ENCODE assay signal across 1 cellular context in the genomic region with DNA sequence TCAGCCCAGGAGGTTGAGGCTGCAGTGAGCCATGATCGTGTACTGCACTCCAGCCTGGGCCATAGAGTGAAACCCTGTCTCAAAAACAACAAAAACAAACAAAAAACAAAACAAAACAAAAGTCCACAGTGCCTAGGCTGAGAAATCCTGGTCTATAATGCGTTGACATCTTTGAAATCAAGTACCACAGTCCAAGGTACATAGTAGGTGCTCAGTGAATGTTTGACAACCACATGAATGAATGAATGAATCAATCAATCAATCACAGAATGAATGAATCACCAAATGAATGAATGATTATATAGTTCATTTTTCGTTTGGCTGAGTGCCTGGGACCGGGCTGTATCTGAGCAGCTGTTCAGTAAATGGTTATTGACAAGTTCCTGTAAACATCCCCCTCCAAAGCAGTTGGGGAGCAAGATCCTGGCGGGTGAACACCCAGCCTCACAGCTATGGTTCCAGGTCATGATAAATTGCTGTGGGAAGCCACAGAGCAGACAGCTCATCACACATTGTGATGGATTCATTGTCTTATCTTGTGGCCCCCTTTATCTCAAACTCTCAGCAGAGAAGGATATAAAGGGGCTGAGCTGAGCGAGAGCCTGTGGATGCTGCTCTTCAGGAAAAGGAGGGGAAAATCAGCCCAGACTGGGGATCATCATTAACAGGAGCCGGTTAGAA.
TF ChIP-seq lines count a peak whose summit lies in the region.

No MANE protein-coding gene starts in this region.

TF ChIP-seq in K562, 482 proteins besides CTCF, POLR2A, EP300 and RAD21 (continued from another document and continues in another):
- TF ChIP-seq, protein P1, sequence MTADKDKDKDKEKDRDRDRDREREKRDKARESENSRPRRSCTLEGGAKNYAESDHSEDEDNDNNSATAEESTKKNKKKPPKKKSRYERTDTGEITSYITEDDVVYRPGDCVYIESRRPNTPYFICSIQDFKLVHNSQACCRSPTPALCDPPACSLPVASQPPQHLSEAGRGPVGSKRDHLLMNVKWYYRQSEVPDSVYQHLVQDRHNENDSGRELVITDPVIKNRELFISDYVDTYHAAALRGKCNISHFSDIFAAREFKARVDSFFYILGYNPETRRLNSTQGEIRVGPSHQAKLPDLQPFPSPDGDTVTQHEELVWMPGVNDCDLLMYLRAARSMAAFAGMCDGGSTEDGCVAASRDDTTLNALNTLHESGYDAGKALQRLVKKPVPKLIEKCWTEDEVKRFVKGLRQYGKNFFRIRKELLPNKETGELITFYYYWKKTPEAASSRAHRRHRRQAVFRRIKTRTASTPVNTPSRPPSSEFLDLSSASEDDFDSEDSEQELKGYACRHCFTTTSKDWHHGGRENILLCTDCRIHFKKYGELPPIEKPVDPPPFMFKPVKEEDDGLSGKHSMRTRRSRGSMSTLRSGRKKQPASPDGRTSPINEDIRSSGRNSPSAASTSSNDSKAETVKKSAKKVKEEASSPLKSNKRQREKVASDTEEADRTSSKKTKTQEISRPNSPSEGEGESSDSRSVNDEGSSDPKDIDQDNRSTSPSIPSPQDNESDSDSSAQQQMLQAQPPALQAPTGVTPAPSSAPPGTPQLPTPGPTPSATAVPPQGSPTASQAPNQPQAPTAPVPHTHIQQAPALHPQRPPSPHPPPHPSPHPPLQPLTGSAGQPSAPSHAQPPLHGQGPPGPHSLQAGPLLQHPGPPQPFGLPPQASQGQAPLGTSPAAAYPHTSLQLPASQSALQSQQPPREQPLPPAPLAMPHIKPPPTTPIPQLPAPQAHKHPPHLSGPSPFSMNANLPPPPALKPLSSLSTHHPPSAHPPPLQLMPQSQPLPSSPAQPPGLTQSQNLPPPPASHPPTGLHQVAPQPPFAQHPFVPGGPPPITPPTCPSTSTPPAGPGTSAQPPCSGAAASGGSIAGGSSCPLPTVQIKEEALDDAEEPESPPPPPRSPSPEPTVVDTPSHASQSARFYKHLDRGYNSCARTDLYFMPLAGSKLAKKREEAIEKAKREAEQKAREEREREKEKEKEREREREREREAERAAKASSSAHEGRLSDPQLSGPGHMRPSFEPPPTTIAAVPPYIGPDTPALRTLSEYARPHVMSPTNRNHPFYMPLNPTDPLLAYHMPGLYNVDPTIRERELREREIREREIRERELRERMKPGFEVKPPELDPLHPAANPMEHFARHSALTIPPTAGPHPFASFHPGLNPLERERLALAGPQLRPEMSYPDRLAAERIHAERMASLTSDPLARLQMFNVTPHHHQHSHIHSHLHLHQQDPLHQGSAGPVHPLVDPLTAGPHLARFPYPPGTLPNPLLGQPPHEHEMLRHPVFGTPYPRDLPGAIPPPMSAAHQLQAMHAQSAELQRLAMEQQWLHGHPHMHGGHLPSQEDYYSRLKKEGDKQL (CRISPR knock-in tag; IDR thresholded peaks at IDR 0.05; ENCODE audit: borderline replicate concordance): no peak
- TF ChIP-seq E2F3 (CRISPR knock-in tag; IDR thresholded peaks at IDR 0.05) (no peak), PYGO2 (tag; IDR thresholded peaks at IDR 0.05) (no peak), ZNF165 (CRISPR knock-in tag; IDR thresholded peaks at IDR 0.05; ENCODE audit: borderline replicate concordance) (no peak), CHD4 (IDR thresholded peaks at IDR 0.05; ENCODE audit: insufficient read depth, insufficient replicate concordance, low read depth, low read length, poor library complexity, severe bottlenecking) (no peak), ZNF717 (CRISPR knock-in tag; IDR thresholded peaks at IDR 0.05) (no peak), ZNF263 (CRISPR knock-in tag; IDR thresholded peaks at IDR 0.05; ENCODE audit: borderline replicate concordance) (peak; percentile 29; the same call in 1 of the 2 replicates), ZBED1 (IDR thresholded peaks at IDR 0.05) (no peak), PHTF2 (CRISPR knock-in tag; IDR thresholded peaks at IDR 0.05) (no peak), SAP30 (IDR thresholded peaks at IDR 0.05; ENCODE audit: borderline replicate concordance, insufficient read depth, low read depth, low read length, poor library complexity, severe bottlenecking) (no peak), ZNF184 (CRISPR knock-in tag; IDR thresholded peaks at IDR 0.05) (no peak), ZFP1 (CRISPR knock-in tag; IDR thresholded peaks at IDR 0.05) (no peak), CREBBP (IDR thresholded peaks at IDR 0.05; ENCODE audit: low read depth, low read length) (no peak), ZNF408 (CRISPR knock-in tag; IDR thresholded peaks at IDR 0.05; ENCODE audit: low read depth) (no peak), CC2D1A (IDR thresholded peaks at IDR 0.05) (no peak), PCBP2 (IDR thresholded peaks at IDR 0.05; ENCODE audit: low read depth, low read length, poor library complexity, severe bottlenecking) (no peak), ZNF134 (CRISPR knock-in tag; conservative IDR thresholded peaks at IDR 0.05) (no peak), YY1 (IDR thresholded peaks at IDR 0.05; ENCODE audit: borderline replicate concordance in 1 of 3, control insufficient read depth in 1 of 3, extremely low read depth in 1 of 3, insufficient read depth in 3 of 3, insufficient read length in 1 of 3, insufficient replicate concordance in 2 of 3, low read depth in 1 of 3, low read length in 2 of 3) (no peak), MCM3 (IDR thresholded peaks at IDR 0.05) (no peak), SLC30A9 (CRISPR knock-in tag; IDR thresholded peaks at IDR 0.05) (no peak), SMARCA5 (IDR thresholded peaks at IDR 0.05) (peak; percentile 67), NR3C1 (CRISPR knock-in tag; IDR thresholded peaks at IDR 0.05) (no peak), ZNF57 (CRISPR knock-in tag; IDR thresholded peaks at IDR 0.05) (no peak), ZNF431 (CRISPR knock-in tag; IDR thresholded peaks at IDR 0.05) (no peak), MCM7 (IDR thresholded peaks at IDR 0.05) (no peak), SREBF1 (IDR thresholded peaks at IDR 0.05; ENCODE audit: borderline replicate concordance, low read depth, low read length) (no peak), CXXC5 (CRISPR knock-in tag; IDR thresholded peaks at IDR 0.05) (peak; percentile 16; the same call in 1 of the 2 replicates), CREM (IDR thresholded peaks at IDR 0.05; ENCODE audit: low read depth) (peak; percentile 69), HDAC1 (IDR thresholded peaks at IDR 0.05) (no peak; a peak in 2 of 4 replicates), SMAD3 (CRISPR knock-in tag; conservative IDR thresholded peaks at IDR 0.05) (0 out of 2 replicates have a peak, but pooled peaks have one; percentile 52), MTF1 (CRISPR knock-in tag; IDR thresholded peaks at IDR 0.05; ENCODE audit: borderline replicate concordance) (no peak), POLR2AphosphoS5 (IDR thresholded peaks at IDR 0.05; ENCODE audit: control insufficient read depth, insufficient read depth, low read depth, low read length) (peak; percentile 75; the same call in 1 of the 2 replicates), ZNF232 (CRISPR knock-in tag; IDR thresholded peaks at IDR 0.05) (no peak), ZNF253 (CRISPR knock-in tag; conservative IDR thresholded peaks at IDR 0.05) (no peak), ZNF584 (CRISPR knock-in tag; IDR thresholded peaks at IDR 0.05; ENCODE audit: low read depth) (no peak)
- TF ChIP-seq, protein P2, sequence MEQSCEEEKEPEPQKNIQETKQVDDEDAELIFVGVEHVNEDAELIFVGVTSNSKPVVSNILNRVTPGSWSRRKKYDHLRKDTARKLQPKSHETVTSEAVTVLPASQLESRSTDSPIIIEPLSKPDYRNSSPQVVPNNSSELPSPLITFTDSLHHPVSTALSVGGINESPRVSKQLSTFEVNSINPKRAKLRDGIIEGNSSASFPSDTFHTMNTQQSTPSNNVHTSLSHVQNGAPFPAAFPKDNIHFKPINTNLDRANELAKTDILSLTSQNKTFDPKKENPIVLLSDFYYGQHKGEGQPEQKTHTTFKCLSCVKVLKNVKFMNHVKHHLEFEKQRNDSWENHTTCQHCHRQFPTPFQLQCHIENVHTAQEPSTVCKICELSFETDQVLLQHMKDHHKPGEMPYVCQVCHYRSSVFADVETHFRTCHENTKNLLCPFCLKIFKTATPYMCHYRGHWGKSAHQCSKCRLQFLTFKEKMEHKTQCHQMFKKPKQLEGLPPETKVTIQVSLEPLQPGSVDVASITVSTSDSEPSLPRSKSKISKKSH (CRISPR knock-in tag; IDR thresholded peaks at IDR 0.05): no peak
- TF ChIP-seq, protein P3, sequence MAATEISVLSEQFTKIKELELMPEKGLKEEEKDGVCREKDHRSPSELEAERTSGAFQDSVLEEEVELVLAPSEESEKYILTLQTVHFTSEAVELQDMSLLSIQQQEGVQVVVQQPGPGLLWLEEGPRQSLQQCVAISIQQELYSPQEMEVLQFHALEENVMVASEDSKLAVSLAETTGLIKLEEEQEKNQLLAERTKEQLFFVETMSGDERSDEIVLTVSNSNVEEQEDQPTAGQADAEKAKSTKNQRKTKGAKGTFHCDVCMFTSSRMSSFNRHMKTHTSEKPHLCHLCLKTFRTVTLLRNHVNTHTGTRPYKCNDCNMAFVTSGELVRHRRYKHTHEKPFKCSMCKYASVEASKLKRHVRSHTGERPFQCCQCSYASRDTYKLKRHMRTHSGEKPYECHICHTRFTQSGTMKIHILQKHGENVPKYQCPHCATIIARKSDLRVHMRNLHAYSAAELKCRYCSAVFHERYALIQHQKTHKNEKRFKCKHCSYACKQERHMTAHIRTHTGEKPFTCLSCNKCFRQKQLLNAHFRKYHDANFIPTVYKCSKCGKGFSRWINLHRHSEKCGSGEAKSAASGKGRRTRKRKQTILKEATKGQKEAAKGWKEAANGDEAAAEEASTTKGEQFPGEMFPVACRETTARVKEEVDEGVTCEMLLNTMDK (IDR thresholded peaks at IDR 0.05; ENCODE audit: borderline replicate concordance, insufficient read depth, low read depth, low read length, poor library complexity, severe bottlenecking): no peak
- TF ChIP-seq, protein P4, sequence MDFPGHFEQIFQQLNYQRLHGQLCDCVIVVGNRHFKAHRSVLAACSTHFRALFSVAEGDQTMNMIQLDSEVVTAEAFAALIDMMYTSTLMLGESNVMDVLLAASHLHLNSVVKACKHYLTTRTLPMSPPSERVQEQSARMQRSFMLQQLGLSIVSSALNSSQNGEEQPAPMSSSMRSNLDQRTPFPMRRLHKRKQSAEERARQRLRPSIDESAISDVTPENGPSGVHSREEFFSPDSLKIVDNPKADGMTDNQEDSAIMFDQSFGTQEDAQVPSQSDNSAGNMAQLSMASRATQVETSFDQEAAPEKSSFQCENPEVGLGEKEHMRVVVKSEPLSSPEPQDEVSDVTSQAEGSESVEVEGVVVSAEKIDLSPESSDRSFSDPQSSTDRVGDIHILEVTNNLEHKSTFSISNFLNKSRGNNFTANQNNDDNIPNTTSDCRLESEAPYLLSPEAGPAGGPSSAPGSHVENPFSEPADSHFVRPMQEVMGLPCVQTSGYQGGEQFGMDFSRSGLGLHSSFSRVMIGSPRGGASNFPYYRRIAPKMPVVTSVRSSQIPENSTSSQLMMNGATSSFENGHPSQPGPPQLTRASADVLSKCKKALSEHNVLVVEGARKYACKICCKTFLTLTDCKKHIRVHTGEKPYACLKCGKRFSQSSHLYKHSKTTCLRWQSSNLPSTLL (IDR thresholded peaks at IDR 0.05): no peak
- TF ChIP-seq, protein P5, sequence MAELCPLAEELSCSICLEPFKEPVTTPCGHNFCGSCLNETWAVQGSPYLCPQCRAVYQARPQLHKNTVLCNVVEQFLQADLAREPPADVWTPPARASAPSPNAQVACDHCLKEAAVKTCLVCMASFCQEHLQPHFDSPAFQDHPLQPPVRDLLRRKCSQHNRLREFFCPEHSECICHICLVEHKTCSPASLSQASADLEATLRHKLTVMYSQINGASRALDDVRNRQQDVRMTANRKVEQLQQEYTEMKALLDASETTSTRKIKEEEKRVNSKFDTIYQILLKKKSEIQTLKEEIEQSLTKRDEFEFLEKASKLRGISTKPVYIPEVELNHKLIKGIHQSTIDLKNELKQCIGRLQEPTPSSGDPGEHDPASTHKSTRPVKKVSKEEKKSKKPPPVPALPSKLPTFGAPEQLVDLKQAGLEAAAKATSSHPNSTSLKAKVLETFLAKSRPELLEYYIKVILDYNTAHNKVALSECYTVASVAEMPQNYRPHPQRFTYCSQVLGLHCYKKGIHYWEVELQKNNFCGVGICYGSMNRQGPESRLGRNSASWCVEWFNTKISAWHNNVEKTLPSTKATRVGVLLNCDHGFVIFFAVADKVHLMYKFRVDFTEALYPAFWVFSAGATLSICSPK (IDR thresholded peaks at IDR 0.05; ENCODE audit: borderline replicate concordance): no peak
- TF ChIP-seq, protein P6, sequence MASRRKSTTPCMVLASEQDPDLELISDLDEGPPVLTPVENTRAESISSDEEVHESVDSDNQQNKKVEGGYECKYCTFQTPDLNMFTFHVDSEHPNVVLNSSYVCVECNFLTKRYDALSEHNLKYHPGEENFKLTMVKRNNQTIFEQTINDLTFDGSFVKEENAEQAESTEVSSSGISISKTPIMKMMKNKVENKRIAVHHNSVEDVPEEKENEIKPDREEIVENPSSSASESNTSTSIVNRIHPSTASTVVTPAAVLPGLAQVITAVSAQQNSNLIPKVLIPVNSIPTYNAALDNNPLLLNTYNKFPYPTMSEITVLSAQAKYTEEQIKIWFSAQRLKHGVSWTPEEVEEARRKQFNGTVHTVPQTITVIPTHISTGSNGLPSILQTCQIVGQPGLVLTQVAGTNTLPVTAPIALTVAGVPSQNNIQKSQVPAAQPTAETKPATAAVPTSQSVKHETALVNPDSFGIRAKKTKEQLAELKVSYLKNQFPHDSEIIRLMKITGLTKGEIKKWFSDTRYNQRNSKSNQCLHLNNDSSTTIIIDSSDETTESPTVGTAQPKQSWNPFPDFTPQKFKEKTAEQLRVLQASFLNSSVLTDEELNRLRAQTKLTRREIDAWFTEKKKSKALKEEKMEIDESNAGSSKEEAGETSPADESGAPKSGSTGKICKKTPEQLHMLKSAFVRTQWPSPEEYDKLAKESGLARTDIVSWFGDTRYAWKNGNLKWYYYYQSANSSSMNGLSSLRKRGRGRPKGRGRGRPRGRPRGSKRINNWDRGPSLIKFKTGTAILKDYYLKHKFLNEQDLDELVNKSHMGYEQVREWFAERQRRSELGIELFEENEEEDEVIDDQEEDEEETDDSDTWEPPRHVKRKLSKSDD (conservative IDR thresholded peaks at IDR 0.05; ENCODE audit: low read length): no peak
- TF ChIP-seq, protein P7, sequence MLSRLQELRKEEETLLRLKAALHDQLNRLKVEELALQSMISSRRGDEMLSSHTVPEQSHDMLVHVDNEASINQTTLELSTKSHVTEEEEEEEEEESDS (CRISPR knock-in tag; IDR thresholded peaks at IDR 0.05): no peak
- TF ChIP-seq, protein P8, sequence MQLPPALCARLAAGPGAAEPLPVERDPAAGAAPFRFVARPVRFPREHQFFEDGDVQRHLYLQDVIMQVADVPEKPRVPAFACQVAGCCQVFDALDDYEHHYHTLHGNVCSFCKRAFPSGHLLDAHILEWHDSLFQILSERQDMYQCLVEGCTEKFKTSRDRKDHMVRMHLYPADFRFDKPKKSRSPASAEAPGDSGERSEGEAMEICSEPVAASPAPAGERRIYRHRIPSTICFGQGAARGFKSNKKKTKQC (CRISPR knock-in tag; IDR thresholded peaks at IDR 0.05): no peak
- TF ChIP-seq, protein P9, sequence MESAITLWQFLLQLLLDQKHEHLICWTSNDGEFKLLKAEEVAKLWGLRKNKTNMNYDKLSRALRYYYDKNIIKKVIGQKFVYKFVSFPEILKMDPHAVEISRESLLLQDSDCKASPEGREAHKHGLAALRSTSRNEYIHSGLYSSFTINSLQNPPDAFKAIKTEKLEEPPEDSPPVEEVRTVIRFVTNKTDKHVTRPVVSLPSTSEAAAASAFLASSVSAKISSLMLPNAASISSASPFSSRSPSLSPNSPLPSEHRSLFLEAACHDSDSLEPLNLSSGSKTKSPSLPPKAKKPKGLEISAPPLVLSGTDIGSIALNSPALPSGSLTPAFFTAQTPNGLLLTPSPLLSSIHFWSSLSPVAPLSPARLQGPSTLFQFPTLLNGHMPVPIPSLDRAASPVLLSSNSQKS (CRISPR knock-in tag; IDR thresholded peaks at IDR 0.05): no peak
